8 cellular contexts compared by ENCODE assay signal in genomic region chr3:151379083-151379734, GRCh38. TPM values are rescaled to one million over a fixed set of nuclear protein-coding genes. Genes with fewer than 3 reads are reported as not detected.
DNase-seq lines count a peak whose midpoint lies in the region; ATAC-seq and TF ChIP-seq lines count a peak whose summit lies in the region.

No MANE protein-coding gene starts in this region.

- H2BK12ac ChIP-seq in mesenchymal stem cell (ENCODE audit: low read length in 2 of 2), result no peak overlapping the region

- H3K4me2 ChIP-seq in Karpas-422 (ENCODE audit: low read depth, low read length, poor library complexity, severe bottlenecking), result peak overlapping the region; percentile 77
- no peak overlapping the region for H3K4me2 ChIP-seq in mesenchymal stem cell (ENCODE audit: low read length, poor library complexity, severe bottlenecking)

- no peak overlapping the region for H2BK120ac ChIP-seq in mesenchymal stem cell (ENCODE audit: low read depth, low read length)

- H3K27me3 ChIP-seq in Karpas-422 (ENCODE audit: low read length), result no peaks in the 10 kb centered on the region
- H3K27me3 ChIP-seq in mesenchymal stem cell (ENCODE audit: control insufficient read depth in 1 of 2, insufficient read depth in 1 of 2, low read length in 2 of 2), result no peaks in the 10 kb centered on the region

- H3K4me1 ChIP-seq in Karpas-422 (ENCODE audit: low read length) (peaks cover 79% of the 10 kb centered on the region), mesenchymal stem cell (ENCODE audit: control insufficient read depth, insufficient read depth, low read depth, low read length) (peaks cover 2% of the 10 kb centered on the region)

- no peak overlapping the region for H3K23ac ChIP-seq in mesenchymal stem cell (ENCODE audit: low read length in 2 of 2)

- H2AFZ ChIP-seq in Karpas-422 (ENCODE audit: low read length), result no peak overlapping the region
- no peak overlapping the region for H2AFZ ChIP-seq in mesenchymal stem cell (ENCODE audit: low read depth, low read length)

- H3K4me3 ChIP-seq in AG09309 (ENCODE audit: control insufficient read depth, low read depth, low read length) (no peak overlapping the region), Karpas-422 (ENCODE audit: low read length) (no peak overlapping the region; the same call in 1 of the 2 replicates), mesenchymal stem cell (ENCODE audit: insufficient read depth in 1 of 2, low read depth in 1 of 2, low read length in 2 of 2) (no peak overlapping the region)

- H3K4ac ChIP-seq in mesenchymal stem cell (ENCODE audit: low read depth in 1 of 2, low read length in 2 of 2), result no peak overlapping the region

- no peak overlapping the region for H2BK15ac ChIP-seq in mesenchymal stem cell (ENCODE audit: low read depth, poor library complexity, severe bottlenecking)

- H4K20me1 ChIP-seq in Karpas-422 (ENCODE audit: insufficient read depth, low read depth, low read length), result no peaks in the 10 kb centered on the region

- no peak overlapping the region for H4K8ac ChIP-seq in mesenchymal stem cell (ENCODE audit: low read length)

- no peaks in the 10 kb centered on the region for H3K36me3 ChIP-seq in Karpas-422 (ENCODE audit: insufficient read depth, low read length)
- no peaks in the 10 kb centered on the region for H3K36me3 ChIP-seq in mesenchymal stem cell (ENCODE audit: control insufficient read depth in 1 of 2, insufficient read depth in 2 of 2, low read depth in 1 of 2, low read length in 2 of 2)

- no peak overlapping the region for H2BK5ac ChIP-seq in mesenchymal stem cell (ENCODE audit: low read depth, low read length, poor library complexity, severe bottlenecking)

- ATAC-seq in GM19397 (IDR thresholded peaks at IDR 0.05; ENCODE audit: unreplicated experiment) (no peak), GM21381 (IDR thresholded peaks at IDR 0.05; ENCODE audit: unreplicated experiment) (no peak)

- H3K79me1 ChIP-seq in mesenchymal stem cell (replicated peaks; ENCODE audit: low read length, poor library complexity, severe bottlenecking), result no peaks in the 10 kb centered on the region

- peak overlapping the region; percentile 85 for H3K27ac ChIP-seq in Karpas-422 (ENCODE audit: low read length)
- H3K27ac ChIP-seq in mesenchymal stem cell (ENCODE audit: low read length, poor library complexity, severe bottlenecking), result no peak overlapping the region

- WGBS in mesenchymal stem cell, result 64% methylated on average over 3 of the region's 4 CpGs

- H3K9me2 ChIP-seq in Karpas-422 (replicated peaks; ENCODE audit: insufficient read depth, low read length), result no peaks in the 10 kb centered on the region

- no peak overlapping the region for H3K14ac ChIP-seq in mesenchymal stem cell (ENCODE audit: low read length in 2 of 2)

- no peaks in the 10 kb centered on the region for H3K79me2 ChIP-seq in Karpas-422 (ENCODE audit: low read length)

- no peaks in the 10 kb centered on the region for H3K9me3 ChIP-seq in Karpas-422 (ENCODE audit: low read length)
- H3K9me3 ChIP-seq in mesenchymal stem cell (ENCODE audit: control insufficient read depth, low read length), result no peaks in the 10 kb centered on the region

- H3K18ac ChIP-seq in mesenchymal stem cell (ENCODE audit: low read depth in 1 of 2, low read length in 2 of 2), result no peak overlapping the region

- TF ChIP-seq CTCF in AG09309 (IDR thresholded peaks at IDR 0.05; ENCODE audit: control insufficient read depth, insufficient read depth, low read depth, low read length, missing control alignments) (peak; percentile 64), GM12874 (IDR thresholded peaks at IDR 0.05; ENCODE audit: insufficient read depth, low read depth, low read length) (peak; percentile 80)

- no peak for DNase-seq in AG09309 (ENCODE audit: low read depth)
- DNase-seq in Karpas-422, result peak; percentile 89
- peak; percentile 23 for DNase-seq in astrocyte of the hippocampus (ENCODE audit: low read depth, low spot score)
- peak; percentile 28 for DNase-seq in mesenchymal stem cell
- DNase-seq in NCI-H1105 (lab: John Stamatoyannopoulos, UW), result no peak

- peak overlapping the region; percentile 40; the same call in 1 of the 2 replicates for H3K9ac ChIP-seq in Karpas-422 (ENCODE audit: low read length)
- H3K9ac ChIP-seq in mesenchymal stem cell (ENCODE audit: low read length), result no peak overlapping the region

- no peak overlapping the region for H4K91ac ChIP-seq in mesenchymal stem cell (ENCODE audit: low read length)

- no peak overlapping the region for H2AK5ac ChIP-seq in mesenchymal stem cell (ENCODE audit: low read length, severe bottlenecking)

RNA-seq across cellular contexts. Expression of gene P2RY12, which starts 5.3 kb away (rescaled TPM):
- total RNA-seq in Karpas-422 (2014; rRNA removed; shearing (Covaris generic); ENCODE audit: low replicate concordance), result not detected in 2 replicates
- not detected for polyA plus RNA-seq in mesenchymal stem cell (2013, experiment 1 of 2)
- 0.04 TPM for polyA plus RNA-seq in mesenchymal stem cell (2013, experiment 2 of 2)

RNA-seq across cellular contexts. Expression of gene P2RY13, which starts 49.9 kb away (rescaled TPM):
- 0.40 and 0.97 TPM in 2 replicates for total RNA-seq in Karpas-422 (2014; rRNA removed; shearing (Covaris generic); ENCODE audit: low replicate concordance)
- polyA plus RNA-seq in mesenchymal stem cell (2013, experiment 1 of 2), result not detected
- not detected for polyA plus RNA-seq in mesenchymal stem cell (2013, experiment 2 of 2)

Comparison
In these comparisons a context has a peak if more than half of its experiments do, and no peak if none do; other contexts are left out.
1. DNase-seq: peak in Karpas-422 (single experiment), astrocyte of the hippocampus (single experiment) and mesenchymal stem cell (single experiment); none in AG09309 (single experiment) and NCI-H1105 (single experiment).